In the genomic region with DNA sequence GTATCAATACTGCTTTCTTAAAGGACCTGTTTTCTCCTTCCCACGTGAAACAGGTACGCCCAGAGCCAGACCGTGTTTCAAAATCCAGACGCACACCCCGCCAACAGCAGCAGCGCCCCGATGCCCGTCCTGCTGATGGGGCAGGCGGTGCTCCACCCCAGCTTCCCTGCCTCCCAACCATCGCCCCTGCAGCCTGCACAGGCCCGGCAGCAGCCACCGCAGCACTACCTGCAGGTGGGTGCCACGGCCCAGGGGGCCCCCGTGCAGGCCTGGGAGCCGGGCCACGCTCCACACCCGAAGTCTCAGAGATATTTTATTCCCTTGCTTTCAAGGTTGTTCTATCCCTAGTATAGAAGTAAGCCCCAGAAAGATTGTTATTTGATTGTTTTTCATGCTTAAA, we compare ENCODE assay signal across 28 cellular contexts.
"Had no signal": no experiment of that assay in that cellular context is flagged by ENCODE, and none has a peak within 500 bp of the region (broad histone marks: within the 10 kb centered on the region; RNA-seq: fewer than 3 reads in every experiment).

No MANE protein-coding gene starts in this region.

- H3K27me3 ChIP-seq: stomach, suprapubic skin, testis, thyroid gland, tibial artery, tibial nerve, transverse colon, upper lobe of left lung, upper lobe of right lung, uterus, vagina had no signal

- H3K36me3 Mint-ChIP-seq: stimulated activated effector memory CD8-positive, alpha-beta T cell treated with anti-CD3 and anti-CD28 coated beads, Interleukin-12 subunit alpha, Interleukin-12 subunit beta, amount 100 ng/mL, for 72 hours; stimulated activated memory B cell treated with anti-CD40 and anti-IgM and Interleukin-4, amounts not matched to agents 10 μg/mL and 1 μg/mL and 100 μg/mL, for 72 hours; type B pancreatic cell had no signal

- H3K4me1 ChIP-seq: stomach, suprapubic skin, testis, thyroid gland, tibial artery, tibial nerve, transverse colon, upper lobe of left lung, upper lobe of right lung, uterus, vagina had no signal

- H3K9me3 Mint-ChIP-seq: stimulated activated effector memory CD8-positive, alpha-beta T cell treated with anti-CD3 and anti-CD28 coated beads, Interleukin-12 subunit alpha, Interleukin-12 subunit beta, amount 100 ng/mL, for 72 hours; stimulated activated naive CD8-positive, alpha-beta T cell treated with anti-CD3 and anti-CD28 coated beads, Interleukin-15, amount 100 ng/mL, for 72 hours; stimulated activated naive CD8-positive, alpha-beta T cell treated with anti-CD3 and anti-CD28 coated beads, Interleukin-15, Interleukin-2, amounts not matched to agents 100 ng/mL and 50 ng/mL, for 24 hours; type B pancreatic cell had no signal

- H3K9me3 ChIP-seq: stomach, suprapubic skin, testis, thoracic aorta, thyroid gland, tibial artery, tibial nerve, transverse colon, upper lobe of left lung, upper lobe of right lung, uterus, vagina had no signal

- H3K27ac Mint-ChIP-seq: stimulated activated effector memory CD8-positive, alpha-beta T cell treated with anti-CD3 and anti-CD28 coated beads, Interleukin-12 subunit alpha, Interleukin-12 subunit beta, amount 100 ng/mL, for 72 hours; stimulated activated naive CD8-positive, alpha-beta T cell treated with anti-CD3 and anti-CD28 coated beads, Interleukin-15, Interleukin-2, amounts not matched to agents 100 ng/mL and 50 ng/mL, for 24 hours; type B pancreatic cell had no signal

- H3K4me3 ChIP-seq: stomach, suprapubic skin, testis, thoracic aorta, thyroid gland, tibial artery, tibial nerve, transverse colon, upper lobe of left lung, upper lobe of right lung, uterus, vagina had no signal

- H3K4me3 Mint-ChIP-seq: stimulated activated effector memory CD8-positive, alpha-beta T cell treated with anti-CD3 and anti-CD28 coated beads, Interleukin-12 subunit alpha, Interleukin-12 subunit beta, amount 100 ng/mL, for 72 hours; stimulated activated memory B cell treated with anti-CD40 and anti-IgM and Interleukin-4, amounts not matched to agents 10 μg/mL and 1 μg/mL and 100 μg/mL, for 72 hours; stimulated activated naive CD8-positive, alpha-beta T cell treated with anti-CD3 and anti-CD28 coated beads, Interleukin-15, amount 100 ng/mL, for 72 hours; stimulated activated naive CD8-positive, alpha-beta T cell treated with anti-CD3 and anti-CD28 coated beads, Interleukin-15, Interleukin-2, amounts not matched to agents 100 ng/mL and 50 ng/mL, for 24 hours; type B pancreatic cell had no signal

- H3K27ac ChIP-seq: stomach, suprapubic skin, testis, thoracic aorta, thyroid gland, tibial artery, tibial nerve, transverse colon, upper lobe of left lung, upper lobe of right lung, uterus, vagina had no signal

- H3K36me3 ChIP-seq: thyroid gland, uterus, vagina had no signal

- ATAC-seq: stimulated activated effector memory CD8-positive, alpha-beta T cell treated with anti-CD3 and anti-CD28 coated beads, Interleukin-12 subunit alpha, Interleukin-12 subunit beta, amount 100 ng/mL, for 72 hours; stimulated activated memory B cell treated with anti-CD40 and anti-IgM and Interleukin-4, amounts not matched to agents 10 μg/mL and 1 μg/mL and 100 μg/mL, for 72 hours; stimulated activated naive CD8-positive, alpha-beta T cell treated with anti-CD3 and anti-CD28 coated beads, Interleukin-15, amount 100 ng/mL, for 72 hours; stimulated activated naive CD8-positive, alpha-beta T cell treated with anti-CD3 and anti-CD28 coated beads, Interleukin-15, Interleukin-2, amounts not matched to agents 100 U/mL and 50 U/mL, for 24 hours; upper lobe of right lung had no signal

- FAIRE-seq: urothelium cell line had no signal

- DNase-seq: stimulated activated CD4-positive, alpha-beta T cell treated with anti-CD3 and anti-CD28 coated beads, Interleukin-2, amount 100 ng/mL, for 48 hours; stimulated activated CD4-positive, alpha-beta T cell treated with anti-CD3 and anti-CD28 coated beads, Interleukin-4, amount 100 ng/mL, for 1 hour; stimulated activated CD4-positive, alpha-beta T cell treated with anti-CD3 and anti-CD28 coated beads, Interleukin-4, amount 100 ng/mL, for 24 hours; stimulated activated CD4-positive, alpha-beta T cell treated with anti-CD3 and anti-CD28 coated beads, Interleukin-4, amount 100 ng/mL, for 4 hours; stimulated activated CD8-positive, alpha-beta memory T cell treated with anti-CD3 and anti-CD28 coated beads, Interleukin-4, amount 100 ng/mL, for 48 hours; stimulated activated naive CD4-positive, alpha-beta T cell; stimulated activated naive CD4-positive, alpha-beta T cell treated with Interleukin-2 at 50 U/mL for 16 hours; stimulated activated naive CD8-positive, alpha-beta T cell treated with anti-CD3 and anti-CD28 coated beads, Interleukin-15, amount 100 ng/mL, for 72 hours; stimulated activated naive CD8-positive, alpha-beta T cell treated with anti-CD3 and anti-CD28 coated beads, Interleukin-15, Interleukin-2, amounts not matched to agents 100 U/mL and 50 U/mL, for 24 hours; stomach; substantia nigra; testis; thyroid gland; tibial artery; transverse colon; trophoblast cell; upper lobe of right lung; uterus had no signal

- H3K27me3 Mint-ChIP-seq: stimulated activated memory B cell treated with anti-CD40 and anti-IgM and Interleukin-4, amounts not matched to agents 10 μg/mL and 1 μg/mL and 100 μg/mL, for 72 hours; stimulated activated naive CD8-positive, alpha-beta T cell treated with anti-CD3 and anti-CD28 coated beads, Interleukin-15, amount 100 ng/mL, for 72 hours; stimulated activated naive CD8-positive, alpha-beta T cell treated with anti-CD3 and anti-CD28 coated beads, Interleukin-15, Interleukin-2, amounts not matched to agents 100 ng/mL and 50 ng/mL, for 24 hours had no signal
